ENCODE assay signal across 8 cellular contexts in genomic region chr22:45977003-45977395, GRCh38. TPM values are rescaled to one million over a fixed set of nuclear protein-coding genes. Genes with fewer than 3 reads are reported as not detected.
DNase-seq lines count a peak whose midpoint lies in the region; ATAC-seq, FAIRE-seq and TF ChIP-seq lines count a peak whose summit lies in the region.

TSS of gene WNT7B (minus strand) at chr22:45977162. CDS start at chr22:45976754, 408 bp downstream.

- no peak within 1 kb of the TSS for H3K4ac ChIP-seq in H9 (ENCODE audit: low read depth, low read length)

- no peak within 1 kb of the TSS for H3K27ac Mint-ChIP-seq in H9

- no peak within 1 kb of the TSS for H4K5ac ChIP-seq in H9 (ENCODE audit: insufficient read length, low read depth, low read length)

- H2BK20ac ChIP-seq in H9 (ENCODE audit: low read depth, low read length, poor library complexity, severe bottlenecking): no peak within 1 kb of the TSS

- H3K79me2 ChIP-seq in H9 (ENCODE audit: insufficient read depth, low read length): no peaks in the 10 kb centered on the region

- H2BK5ac ChIP-seq in H9 (ENCODE audit: insufficient read length, low read length): no peak within 1 kb of the TSS

- no peak within 1 kb of the TSS for H3K23ac ChIP-seq in H9 (ENCODE audit: insufficient read length, low read depth, low read length)

- H2AK5ac ChIP-seq in H9 (ENCODE audit: insufficient read length, low read length): no peak within 1 kb of the TSS

- peaks cover 2% of the 10 kb centered on the region; the same call in 1 of the 2 replicates for H3K4me1 ChIP-seq in H9 (ENCODE audit: insufficient read depth, low read length)

- H3K56ac ChIP-seq in H9 (ENCODE audit: insufficient read length, low read depth, low read length): no peak within 1 kb of the TSS

- H2AFZ ChIP-seq in H9 (ENCODE audit: low read length): no peak within 1 kb of the TSS

- peak within 1 kb of the TSS; percentile 53 for H3K27ac ChIP-seq in 22Rv1
- H3K27ac ChIP-seq in H9 (ENCODE audit: insufficient read length, low read depth, low read length): no peak within 1 kb of the TSS
- H3K27ac ChIP-seq in VCaP: peak within 1 kb of the TSS; percentile 40

- H3K9me3 Mint-ChIP-seq in H9: peaks cover 2 to 11% of the 10 kb centered on the region in 2 experiments; a peak in 4 of 5 replicates

- no peak within 1 kb of the TSS for H2BK120ac ChIP-seq in H9 (ENCODE audit: low read depth, low read length, poor library complexity, severe bottlenecking)

- peak; percentile 23 for ATAC-seq in left colon

- peak within 1 kb of the TSS; percentile 45 for H3K4me2 ChIP-seq in H9 (ENCODE audit: insufficient read depth, insufficient read length, low read length)

- no peaks in the 10 kb centered on the region for H3K79me1 ChIP-seq in H9 (ENCODE audit: insufficient read depth, low read depth, low read length, poor library complexity, severe bottlenecking)

- H3K27me3 ChIP-seq in H9 (ENCODE audit: insufficient read depth, low read length): peaks cover 54% of the 10 kb centered on the region

- no peak within 1 kb of the TSS for H3K18ac ChIP-seq in H9 (ENCODE audit: insufficient read length, low read depth, low read length)

- FAIRE-seq in D721Med (lab: Jason Lieb, UNC): no peak

- H4K91ac ChIP-seq in H9 (ENCODE audit: insufficient read length, low read depth, low read length): no peak within 1 kb of the TSS

- peaks cover 4% of the 10 kb centered on the region for H3K23me2 ChIP-seq in H9 (ENCODE audit: insufficient read length, low read depth, low read length, poor library complexity, severe bottlenecking)

- no peak for DNase-seq in H9
- DNase-seq in left colon: no peak
- no peak for DNase-seq in GF-D8 (lab: John Stamatoyannopoulos, UW)
- no peak for DNase-seq in T-helper 9 cell
- DNase-seq in SKM-1 (lab: John Stamatoyannopoulos, UW; ENCODE audit: unreplicated experiment): no peak
- DNase-seq in D721Med (ENCODE audit: insufficient read length, low spot score): no peak

- no peak within 1 kb of the TSS for H2BK15ac ChIP-seq in H9 (ENCODE audit: low read depth, low read length)

- no peak within 1 kb of the TSS for H4K8ac ChIP-seq in H9 (replicated peaks; ENCODE audit: insufficient read length, low read depth, low read length)

- no peak within 1 kb of the TSS for H2BK12ac ChIP-seq in H9 (ENCODE audit: insufficient read length, low read depth, low read length)

- TF ChIP-seq CTCF in 22Rv1 (IDR thresholded peaks at IDR 0.05) (no peak), H9 (conservative IDR thresholded peaks at IDR 0.05) (no peak), VCaP (conservative IDR thresholded peaks at IDR 0.05) (no peak), D721Med (IDR thresholded peaks at IDR 0.05; ENCODE audit: insufficient read depth, missing control alignments) (no peak)

- H3K27me3 Mint-ChIP-seq in H9 (ENCODE audit: low read depth): peaks cover 55% of the 10 kb centered on the region

- no peak within 1 kb of the TSS for H3K14ac ChIP-seq in H9 (ENCODE audit: insufficient read depth, low read length)

- H3K9ac ChIP-seq in H9 (ENCODE audit: extremely low read depth, insufficient read length, low read length): no peak within 1 kb of the TSS

- H3T11ph ChIP-seq in H9 (ENCODE audit: low read length): no peak within 1 kb of the TSS

- H3K4me3 Mint-ChIP-seq in H9: peak within 1 kb of the TSS; percentile 48 to 83

- H3K4me1 Mint-ChIP-seq in H9: peaks cover 9 to 19% of the 10 kb centered on the region in 2 experiments

- intact Hi-C loops in left colon (cut with DNase I, micrococcal nuclease): no loop called here

- WGBS in H9 (ENCODE audit: extremely low coverage, insufficient read length, low lambda C conversion rate): no CpG with 5 or more reads among the region's 48 CpGs

- no peaks in the 10 kb centered on the region for H4K20me1 ChIP-seq in H9 (ENCODE audit: control insufficient read depth, insufficient read depth, insufficient read length)

- H3K36me3 Mint-ChIP-seq in H9 (ENCODE audit: insufficient read depth in 1 of 3, low read depth in 3 of 3): 0 out of 7 replicates have a peak, but pooled peaks cover 0 to 2% (median 0%) of the 10 kb centered on the region in 3 experiments

- peaks cover 5% of the 10 kb centered on the region for H3K9me3 ChIP-seq in H9 (ENCODE audit: control insufficient read depth, low read depth, low read length)

RNA-seq across cellular contexts. Expression of gene WNT7B, which starts in this region (rescaled TPM):
- total RNA-seq in H9 (2021) (0.09 and 0.31 TPM in 2 replicates), left colon (not detected)

Comparison
In these comparisons a context has a peak if more than half of its experiments do, and no peak if none do; other contexts are left out.
1. Peak in ATAC-seq in left colon; RNA of the gene not detected or under 1 TPM.